8 cellular contexts compared by ENCODE assay signal in genomic region chr12:106303202-106303820, GRCh38. TPM values are rescaled to one million over a fixed set of nuclear protein-coding genes. Genes with fewer than 3 reads are reported as not detected.
DNase-seq lines count a peak whose midpoint lies in the region; ATAC-seq and TF ChIP-seq lines count a peak whose summit lies in the region.

No MANE protein-coding gene starts in this region.

- H3K4me3 ChIP-seq in OCI-LY1 (ENCODE audit: low read depth, low read length, poor library complexity, severe bottlenecking) (peak overlapping the region; percentile 89), epithelial cell of proximal tubule (ENCODE audit: low read depth, low read length) (peak overlapping the region; percentile 96), mucosa of rectum (ENCODE audit: low read length in 2 of 2) (peak overlapping the region; percentile 93 to 96)

- H3K27me3 ChIP-seq in OCI-LY1 (ENCODE audit: insufficient read depth, low read length): no peaks in the 10 kb centered on the region
- H3K27me3 ChIP-seq in mucosa of rectum (ENCODE audit: control insufficient read depth in 2 of 2, insufficient read depth in 2 of 2, low read length in 2 of 2): no peaks in the 10 kb centered on the region

- no peaks in the 10 kb centered on the region for H3K9me2 ChIP-seq in OCI-LY1 (ENCODE audit: low read depth, low read length)

- H3K9me3 ChIP-seq in OCI-LY1 (ENCODE audit: low read length) (no peaks in the 10 kb centered on the region), mucosa of rectum (ENCODE audit: control insufficient read depth in 2 of 2, low read length in 2 of 2) (no peaks in the 10 kb centered on the region)

- DNase-seq in G401 (ENCODE audit: low spot score) (peak; percentile 57), epithelial cell of proximal tubule (ENCODE audit: low read depth) (no peak), GM19240 (ENCODE audit: insufficient read length, low spot score) (no peak)
- DNase-seq in activated T-cell treated with anti-CD3 and anti-CD28 coated beads, Interleukin-2, amount 50 U/mL, for 1 hour: peak; percentile 89
- DNase-seq in stimulated activated CD8-positive, alpha-beta memory T cell treated with anti-CD3 and anti-CD28 coated beads, Interleukin-4, amount 100 ng/mL, for 24 hours (ENCODE audit: low read depth): peak; percentile 50

- no peaks in the 10 kb centered on the region for H3K36me3 ChIP-seq in OCI-LY1 (ENCODE audit: insufficient read depth, low read length)
- peaks cover 0 to 3% of the 10 kb centered on the region in 2 donors for H3K36me3 ChIP-seq in mucosa of rectum (ENCODE audit: control insufficient read depth in 2 of 2, insufficient read depth in 2 of 2, low read length in 2 of 2)

- no peaks in the 10 kb centered on the region; the same call in 1 of the 2 replicates for H3F3A ChIP-seq in OCI-LY1 (ENCODE audit: insufficient read depth, low read length)

- H3K79me2 ChIP-seq in OCI-LY1 (ENCODE audit: insufficient read depth, low read length): no peaks in the 10 kb centered on the region

- H2AFZ ChIP-seq in OCI-LY1 (ENCODE audit: low read length): no peak overlapping the region

- no peak for TF ChIP-seq CTCF in OCI-LY1 (IDR thresholded peaks at IDR 0.05; ENCODE audit: low read length)
- TF ChIP-seq CTCF in epithelial cell of proximal tubule (conservative IDR thresholded peaks at IDR 0.05; ENCODE audit: low read depth, low read length): no peak

- peak; percentile 36 for ATAC-seq in HG03342 (IDR thresholded peaks at IDR 0.05; ENCODE audit: unreplicated experiment)

- in situ Hi-C loops in G401 (cut with HindIII; ENCODE audit: low sequenced_read_pairs): no loop called here

- H3K4me1 ChIP-seq in OCI-LY1 (ENCODE audit: insufficient read depth, low read length, severe bottlenecking) (peaks cover 75% of the 10 kb centered on the region), mucosa of rectum (ENCODE audit: control insufficient read depth in 2 of 2, insufficient read depth in 2 of 2, low read length in 2 of 2) (peaks cover 34 to 57% of the 10 kb centered on the region in 2 donors)

- H3K27ac ChIP-seq in OCI-LY1 (ENCODE audit: low read depth, low read length, poor library complexity, severe bottlenecking) (peak overlapping the region; percentile 91), mucosa of rectum (ENCODE audit: low read depth in 2 of 2, low read length in 2 of 2) (peak overlapping the region; percentile 99)

- H4K20me1 ChIP-seq in OCI-LY1 (ENCODE audit: insufficient read depth, low read length): no peaks in the 10 kb centered on the region

- H3K4me2 ChIP-seq in OCI-LY1 (ENCODE audit: low read length): peak overlapping the region; percentile 84

- H3K9ac ChIP-seq in OCI-LY1 (ENCODE audit: low read length) (peak overlapping the region; percentile 79), mucosa of rectum (ENCODE audit: low read depth in 1 of 2, low read length in 2 of 2) (peak overlapping the region; percentile 78 to 96)

RNA-seq across cellular contexts. Expression of gene TCP11L2, which starts 0.8 kb away (rescaled TPM):
- total RNA-seq in G401 (2014; rRNA removed; shearing (Covaris generic)): 12.7 and 12.9 TPM in 2 replicates
- total RNA-seq in epithelial cell of proximal tubule: 2.4 and 2.9 TPM in 2 replicates

RNA-seq across cellular contexts. Expression of gene POLR3B, which starts 54.2 kb away (rescaled TPM):
- total RNA-seq in G401 (2014; rRNA removed; shearing (Covaris generic)): 7.4 and 8.1 TPM in 2 replicates
- 8.6 and 9.5 TPM in 2 replicates for total RNA-seq in epithelial cell of proximal tubule

RNA-seq across cellular contexts. Expression of gene CKAP4, which starts 55.5 kb away (rescaled TPM):
- total RNA-seq in G401 (2014; rRNA removed; shearing (Covaris generic)): 50.9 and 54.4 TPM in 2 replicates
- total RNA-seq in epithelial cell of proximal tubule: 99.7 and 106 TPM in 2 replicates

Comparison
In these comparisons a context has a peak if more than half of its experiments do, and no peak if none do; other contexts are left out.
1. DNase-seq: peak in G401 (single experiment), activated T-cell treated with anti-CD3 and anti-CD28 coated beads, Interleukin-2, amount 50 U/mL, for 1 hour (single experiment) and stimulated activated CD8-positive, alpha-beta memory T cell treated with anti-CD3 and anti-CD28 coated beads, Interleukin-4, amount 100 ng/mL, for 24 hours (single experiment); none in epithelial cell of proximal tubule (single experiment) and GM19240 (single experiment).
2. Peak in every context shown above with its lines, with median percentiles within 50 percentile points of each other: H3K4me3 ChIP-seq.